Comparison of ENCODE assay signal across 31 cellular contexts in genomic region chr16:74942977-74943918, GRCh38. TPM values are rescaled to one million over a fixed set of nuclear protein-coding genes. Genes with fewer than 3 reads are reported as not detected.
DNase-seq lines count a peak whose midpoint lies in the region; ATAC-seq, FAIRE-seq and TF ChIP-seq lines count a peak whose summit lies in the region.
"Had no signal": no experiment of that assay in that cellular context is flagged by ENCODE, and none has a peak within 500 bp of the region (broad histone marks: within the 10 kb centered on the region; RNA-seq: fewer than 3 reads in every experiment).

No MANE protein-coding gene starts in this region.

- H3K27me3 Mint-ChIP-seq in endodermal cell (ENCODE audit: insufficient read depth) (no peaks in the 10 kb centered on the region), nephron progenitor cell (ENCODE audit: low read depth, poor library complexity) (no peaks in the 10 kb centered on the region)
- H3K27me3 Mint-ChIP-seq: activated CD8-positive, alpha-beta memory T cell treated with anti-CD3 and anti-CD28 coated beads, Interleukin-2, amount 10 ng/mL, durations not matched to agents 7 days and 5 days; natural killer cell treated with Interleukin-12 subunit alpha and Interleukin-12 subunit beta and Interleukin-15 and Interleukin-18, amount 100 ng/mL, for 72 hours; stimulated activated naive CD8-positive, alpha-beta T cell treated with anti-CD3 and anti-CD28 coated beads, Interleukin-15, Interleukin-2, amounts not matched to agents 100 ng/mL and 50 ng/mL, for 24 hours had no signal

- H3K4me3 Mint-ChIP-seq in endodermal cell (no peak overlapping the region), nephron progenitor cell (no peak overlapping the region)
- H3K4me3 Mint-ChIP-seq: activated CD8-positive, alpha-beta memory T cell treated with anti-CD3 and anti-CD28 coated beads, Interleukin-2, amount 10 ng/mL, durations not matched to agents 7 days and 5 days; natural killer cell treated with Interleukin-12 subunit alpha and Interleukin-12 subunit beta and Interleukin-15 and Interleukin-18, amount 100 ng/mL, for 72 hours; stimulated activated naive CD8-positive, alpha-beta T cell treated with anti-CD3 and anti-CD28 coated beads, Interleukin-15, Interleukin-2, amounts not matched to agents 100 ng/mL and 50 ng/mL, for 24 hours had no signal

- WGBS in endodermal cell (ENCODE audit: insufficient coverage in 1 of 2, insufficient read length in 1 of 2), 2 experiments, result 91 to 100% methylated on average over 1 to 4 of the region's 4 CpGs

- H3K9ac ChIP-seq in endodermal cell (ENCODE audit: extremely low read depth, low read length, poor library complexity, severe bottlenecking), result no peak overlapping the region

- no peak overlapping the region for H3K27ac ChIP-seq in endodermal cell (ENCODE audit: low read depth, low read length)
- H3K27ac ChIP-seq: C4-2B, SJCRH30, spleen, testis had no signal

- no peak for ATAC-seq in GM19463 (IDR thresholded peaks at IDR 0.05; ENCODE audit: unreplicated experiment)
- ATAC-seq: activated CD8-positive, alpha-beta memory T cell treated with anti-CD3 and anti-CD28 coated beads, Interleukin-2, amount 10 ng/mL, durations not matched to agents 7 days and 5 days; natural killer cell treated with Interleukin-12 subunit alpha and Interleukin-12 subunit beta and Interleukin-15 and Interleukin-18, amount 100 ng/mL, for 72 hours had no signal

- TF ChIP-seq CTCF in endodermal cell (conservative IDR thresholded peaks at IDR 0.05), result no peak
- TF ChIP-seq CTCF in nephron progenitor cell (IDR thresholded peaks at IDR 0.05), result no peak
- no peak for TF ChIP-seq CTCF in D721Med (IDR thresholded peaks at IDR 0.05; ENCODE audit: insufficient read depth, missing control alignments)

- FAIRE-seq in D721Med (lab: Jason Lieb, UNC), result no peak
- FAIRE-seq: endometrium, GM19239, kidney had no signal

- H3K4me3 ChIP-seq in endodermal cell (ENCODE audit: low read length), result no peak overlapping the region
- H3K4me3 ChIP-seq: lung, SJCRH30, spleen, testis had no signal

- no peaks in the 10 kb centered on the region for H3K9me3 ChIP-seq in endodermal cell (ENCODE audit: control insufficient read depth, low read length)
- H3K9me3 ChIP-seq: SJCRH30, spleen, testis had no signal

- H3K36me3 ChIP-seq in endodermal cell (ENCODE audit: control insufficient read depth, insufficient read depth, low read length), result peaks cover 61% of the 10 kb centered on the region

- peaks cover 79% of the 10 kb centered on the region for H3K36me3 Mint-ChIP-seq in endodermal cell (ENCODE audit: low read depth)
- peaks cover 77% of the 10 kb centered on the region for H3K36me3 Mint-ChIP-seq in nephron progenitor cell (ENCODE audit: low read depth)

- H3K27ac Mint-ChIP-seq in endodermal cell, result no peak overlapping the region
- H3K27ac Mint-ChIP-seq in nephron progenitor cell, result peak overlapping the region; percentile 36
- H3K27ac Mint-ChIP-seq: activated CD8-positive, alpha-beta memory T cell treated with anti-CD3 and anti-CD28 coated beads, Interleukin-2, amount 10 ng/mL, durations not matched to agents 7 days and 5 days; natural killer cell treated with Interleukin-12 subunit alpha and Interleukin-12 subunit beta and Interleukin-15 and Interleukin-18, amount 100 ng/mL, for 72 hours; stimulated activated naive CD8-positive, alpha-beta T cell treated with anti-CD3 and anti-CD28 coated beads, Interleukin-15, Interleukin-2, amounts not matched to agents 100 ng/mL and 50 ng/mL, for 24 hours had no signal

- H3K9me3 Mint-ChIP-seq in endodermal cell, result no peaks in the 10 kb centered on the region
- no peaks in the 10 kb centered on the region for H3K9me3 Mint-ChIP-seq in nephron progenitor cell
- H3K9me3 Mint-ChIP-seq: natural killer cell treated with Interleukin-12 subunit alpha and Interleukin-12 subunit beta and Interleukin-15 and Interleukin-18, amount 100 ng/mL, for 72 hours; stimulated activated naive CD8-positive, alpha-beta T cell treated with anti-CD3 and anti-CD28 coated beads, Interleukin-15, Interleukin-2, amounts not matched to agents 100 ng/mL and 50 ng/mL, for 24 hours had no signal

- no peaks in the 10 kb centered on the region for H3K4me1 Mint-ChIP-seq in endodermal cell
- H3K4me1 Mint-ChIP-seq in nephron progenitor cell, result no peaks in the 10 kb centered on the region
- H3K4me1 Mint-ChIP-seq: activated CD8-positive, alpha-beta memory T cell treated with anti-CD3 and anti-CD28 coated beads, Interleukin-2, amount 10 ng/mL, durations not matched to agents 7 days and 5 days had no signal

- no peaks in the 10 kb centered on the region for H3K27me3 ChIP-seq in endodermal cell (ENCODE audit: control insufficient read depth, insufficient read depth, low read length, poor library complexity, severe bottlenecking)
- H3K27me3 ChIP-seq: SJCRH30, spleen, testis had no signal

- DNase-seq in NCI-H1105 (lab: John Stamatoyannopoulos, UW), result peak; percentile 12
- DNase-seq in NCI-H1105 treated with DMSO at 0.1 percent for 48 hours (lab: John Stamatoyannopoulos, UW), result no peak
- DNase-seq in NCI-H2171 treated with DMSO at 0.1 percent for 48 hours (lab: John Stamatoyannopoulos, UW), result peak; percentile 77
- DNase-seq in endodermal cell, result peak; percentile 22
- DNase-seq in nephron progenitor cell, result no peak
- no peak for DNase-seq in D721Med (ENCODE audit: insufficient read length, low spot score)
- DNase-seq in activated naive CD4-positive, alpha-beta T cell treated with anti-CD3 and anti-CD28 coated beads, Interleukin-2, amount 50 U/mL, for 16 hours, result no peak
- DNase-seq: 8988T; activated CD4-positive, alpha-beta T cell treated with anti-CD3 and anti-CD28 coated beads, Interleukin-2, amount 50 U/mL, for 1 hour; activated CD4-positive, CD25-positive, alpha-beta regulatory T cell; activated CD8-positive, alpha-beta memory T cell treated with anti-CD3 and anti-CD28 coated beads, Interleukin-2, amount 10 ng/mL, durations not matched to agents 7 days and 5 days; activated T-cell treated with anti-CD3 and anti-CD28 coated beads, Interleukin-2, amount 50 U/mL, for 48 hours; cerebellar nuclear complex; foreskin melanocyte; GOT3; kidney; NCI-H1930; NCI-H226; NCI-H69; SJCRH30; spleen; stimulated activated CD8-positive, alpha-beta memory T cell treated with anti-CD3 and anti-CD28 coated beads, Interleukin-4, amount 100 ng/mL, for 48 hours; SW 1271; testis had no signal

- no peaks in the 10 kb centered on the region for H3K4me1 ChIP-seq in endodermal cell (ENCODE audit: control insufficient read depth, insufficient read depth, low read length)
- H3K4me1 ChIP-seq: SJCRH30, spleen, testis had no signal

RNA-seq across cellular contexts. Expression of gene WDR59, which starts 41.7 kb away (rescaled TPM):
- total RNA-seq in endodermal cell, result 100 to 1,000 TPM; 105 to 110 TPM
- polyA plus RNA-seq in endodermal cell (2013, experiment 1 of 2), result 61.5 TPM
- 53.0 TPM for polyA plus RNA-seq in endodermal cell (2013, experiment 2 of 2)

RNA-seq across cellular contexts. Expression of gene ZNRF1, which starts 55.6 kb away (rescaled TPM):
- total RNA-seq in endodermal cell, result 10 to 100 TPM; 44.9 to 46.1 TPM
- 35.0 TPM for polyA plus RNA-seq in endodermal cell (2013, experiment 1 of 2)
- 35.1 TPM for polyA plus RNA-seq in endodermal cell (2013, experiment 2 of 2)

Comparison
In these comparisons a context has a peak if more than half of its experiments do, and no peak if none do; other contexts are left out.
1. DNase-seq: peak in NCI-H1105 (single experiment), NCI-H2171 treated with DMSO at 0.1 percent for 48 hours (single experiment) and endodermal cell (single experiment); none in NCI-H1105 treated with DMSO at 0.1 percent for 48 hours (single experiment), nephron progenitor cell (single experiment), D721Med (single experiment) and activated naive CD4-positive, alpha-beta T cell treated with anti-CD3 and anti-CD28 coated beads, Interleukin-2, amount 50 U/mL, for 16 hours (single experiment).